In the genomic region with DNA sequence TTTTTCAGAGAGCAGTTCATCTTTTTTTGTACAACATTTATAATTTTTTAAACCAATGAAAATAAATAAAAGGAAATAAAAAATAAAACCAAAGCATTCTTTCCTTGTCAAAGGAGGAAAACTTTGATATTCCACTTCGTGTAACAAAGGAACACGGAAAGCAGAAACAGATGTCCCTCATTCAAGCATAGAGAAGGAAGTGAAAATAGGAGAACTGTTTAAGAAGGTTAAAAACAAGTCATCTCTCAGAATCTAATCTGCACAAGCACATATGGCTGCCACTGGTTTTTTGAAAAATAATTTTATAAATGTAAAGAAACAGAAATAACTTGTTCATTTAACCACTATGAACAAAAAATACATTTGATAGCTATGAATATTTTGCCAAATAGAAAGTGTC, we compare ENCODE assay signal across 16 cellular contexts. TPM values are rescaled to one million over a fixed set of nuclear protein-coding genes. Genes with fewer than 3 reads are reported as not detected.
DNase-seq lines count a peak whose midpoint lies in the region; ATAC-seq and TF ChIP-seq lines count a peak whose summit lies in the region.
"Had no signal": no experiment of that assay in that cellular context is flagged by ENCODE, and none has a peak within 500 bp of the region (broad histone marks: within the 10 kb centered on the region; RNA-seq: fewer than 3 reads in every experiment).

No MANE protein-coding gene starts in this region.

- WGBS in body of pancreas, 2 donors, result 70 to 87% methylated on average over 2 of the region's 2 CpGs

- peak; percentile 21 for DNase-seq in germinal center (ENCODE audit: low spot score)
- DNase-seq in NCI-H1930 (lab: John Stamatoyannopoulos, UW), result no peak
- DNase-seq in HAP-1 (ENCODE audit: low spot score in 2 of 2), result no peak
- no peak for DNase-seq in body of pancreas
- DNase-seq: activated CD4-positive, alpha-beta T cell treated with anti-CD3 and anti-CD28 coated beads, Interleukin-2, amount 50 U/mL, for 1 hour; activated T-cell treated with anti-CD3 and anti-CD28 coated beads, Interleukin-2, amount 50 U/mL, for 4 hours; caudate nucleus; EL; islet precursor cell; stimulated activated naive CD8-positive, alpha-beta T cell treated with anti-CD3 and anti-CD28 coated beads, Interleukin-15, Interleukin-2, amounts not matched to agents 100 U/mL and 50 U/mL, for 24 hours had no signal

- no peaks in the 10 kb centered on the region for H3K27me3 ChIP-seq in HAP-1 (ENCODE audit: low read depth)
- H3K27me3 ChIP-seq in body of pancreas, result no peaks in the 10 kb centered on the region
- H3K27me3 ChIP-seq: gastroesophageal sphincter had no signal

- no peak overlapping the region for H3K4me3 ChIP-seq in HAP-1
- H3K4me3 ChIP-seq in body of pancreas, result no peak overlapping the region
- H3K4me3 ChIP-seq: gastroesophageal sphincter had no signal

- peak; percentile 51 for ATAC-seq in GM18519 (IDR thresholded peaks at IDR 0.05; ENCODE audit: low FRiP score, unreplicated experiment)
- ATAC-seq in GM21619 (IDR thresholded peaks at IDR 0.05; ENCODE audit: unreplicated experiment), result peak; percentile 41
- peak; percentile 47 for ATAC-seq in HG03460 (IDR thresholded peaks at IDR 0.05; ENCODE audit: unreplicated experiment)
- ATAC-seq in GM21447 (IDR thresholded peaks at IDR 0.05; ENCODE audit: unreplicated experiment), result no peak
- no peak for ATAC-seq in body of pancreas
- ATAC-seq: activated T-cell treated with anti-CD3 and anti-CD28 coated beads, Interleukin-2, amount 50 U/mL, for 4 hours; gastroesophageal sphincter; stimulated activated naive CD8-positive, alpha-beta T cell treated with anti-CD3 and anti-CD28 coated beads, Interleukin-15, Interleukin-2, amounts not matched to agents 100 U/mL and 50 U/mL, for 24 hours had no signal

- intact Hi-C loops in body of pancreas (cut with DNase I), result no loop called here

- H3K36me3 ChIP-seq in HAP-1 (replicated peaks) (no peaks in the 10 kb centered on the region), body of pancreas (replicated peaks in 1 of 2; ENCODE audit: insufficient read depth in 1 of 2, low read depth in 2 of 2) (no peaks in the 10 kb centered on the region)
- H3K36me3 ChIP-seq: gastroesophageal sphincter had no signal

- no peaks in the 10 kb centered on the region for H3K9me3 ChIP-seq in HAP-1
- no peaks in the 10 kb centered on the region for H3K9me3 ChIP-seq in body of pancreas
- H3K9me3 ChIP-seq: gastroesophageal sphincter had no signal

- in situ Hi-C loops in HAP-1 (cut with MboI; ENCODE audit: low sequenced_read_pairs), result no loop called here

- no peak overlapping the region for H3K27ac ChIP-seq in body of pancreas
- H3K27ac ChIP-seq: C4-2B, gastroesophageal sphincter had no signal

- TF ChIP-seq POLR2A in body of pancreas (IDR thresholded peaks at IDR 0.05), result no peak

- H3K4me1 ChIP-seq in HAP-1 (peaks cover 7% of the 10 kb centered on the region; the same call in 1 of the 2 replicates), body of pancreas (no peaks in the 10 kb centered on the region)
- H3K4me1 ChIP-seq: gastroesophageal sphincter had no signal

- TF ChIP-seq CTCF in body of pancreas (IDR thresholded peaks at IDR 0.05), result no peak

RNA-seq across cellular contexts. Expression of a gene that starts 35.9 kb away (rescaled TPM):
- total RNA-seq in body of pancreas, result 10 to 100 TPM; 41.0 to 47.1 TPM

Comparison
In these comparisons a context has a peak if more than half of its experiments do, and no peak if none do; other contexts are left out.
1. ATAC-seq: peak in GM18519 (single experiment), GM21619 (single experiment) and HG03460 (single experiment); none in GM21447 (single experiment) and body of pancreas (single experiment).